In the genomic region with DNA sequence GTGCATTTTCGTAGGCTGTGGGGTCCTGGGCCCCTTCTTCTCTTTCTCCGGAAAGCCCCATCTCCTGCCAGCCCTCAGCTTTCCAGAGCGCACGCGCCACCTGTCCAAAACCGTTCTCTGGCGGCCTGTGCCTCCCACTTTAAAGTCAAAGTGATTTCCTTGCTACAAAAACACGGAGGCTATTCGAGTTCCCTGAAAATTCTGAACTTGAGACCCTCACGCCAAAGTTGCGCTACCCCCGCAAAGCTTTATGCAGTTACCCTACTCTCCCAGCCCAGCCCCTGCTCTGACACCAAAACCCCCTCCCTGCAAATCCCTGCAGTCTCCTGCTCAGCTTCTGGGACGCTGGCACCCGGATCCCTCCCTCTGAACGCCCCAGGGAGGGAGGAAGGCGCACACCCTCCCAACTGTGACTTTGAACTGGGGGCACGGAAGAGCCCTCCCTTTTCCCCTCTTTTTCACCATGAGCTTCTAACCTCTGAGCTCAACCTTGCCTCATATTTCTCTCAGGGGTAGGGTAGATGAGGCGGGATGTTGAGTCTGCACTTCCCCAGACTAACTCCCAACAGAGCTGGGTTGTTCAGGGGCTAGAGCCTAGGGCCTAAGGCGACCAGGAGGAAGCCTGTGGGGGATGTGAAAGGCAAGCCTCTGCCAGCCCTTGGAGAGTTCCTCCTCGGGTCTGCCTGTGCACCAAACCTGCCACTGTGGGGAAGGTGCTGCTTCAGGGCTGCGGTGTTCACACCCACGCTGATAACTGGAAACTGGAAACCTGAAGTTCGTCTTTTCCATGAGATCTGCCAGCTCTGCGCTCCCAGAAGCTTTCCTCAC, we compare ENCODE assay signal across 16 cellular contexts. TPM values are rescaled to one million over a fixed set of nuclear protein-coding genes. Genes with fewer than 3 reads are reported as not detected.
A peak's percentile ranks its signal among the peaks of the same experiment; 100 is the strongest.
DNase-seq lines count a peak whose midpoint lies in the region; ATAC-seq and TF ChIP-seq lines count a peak whose summit lies in the region.
"Had no signal": no experiment of that assay in that cellular context is flagged by ENCODE, and none has a peak within 500 bp of the region (broad histone marks: within the 10 kb centered on the region; RNA-seq: fewer than 3 reads in every experiment).

No MANE protein-coding gene starts in this region.

- no peak overlapping the region for H3K9ac ChIP-seq in MM.1S (ENCODE audit: low read length)

- no peak overlapping the region for H3K27ac Mint-ChIP-seq in activated naive CD8-positive, alpha-beta T cell treated with anti-CD3 and anti-CD28 coated beads, Interleukin-2, amount 50 U/mL, for 24 hours
- H3K27ac Mint-ChIP-seq: CD14-positive monocyte, natural killer cell had no signal

- DNase-seq in MM.1S (no peak), left kidney (ENCODE audit: low read depth, low spot score) (peak; percentile 37), upper lobe of right lung (no peak), NCI-H187 (lab: John Stamatoyannopoulos, UW) (no peak), superior temporal gyrus (ENCODE audit: extremely low spot score) (no peak), lower leg skin (ENCODE audit: low spot score in 2 of 2) (no peak)
- no peak for DNase-seq in activated naive CD8-positive, alpha-beta T cell treated with anti-CD3 and anti-CD28 coated beads, Interleukin-2, amount 50 U/mL, for 24 hours
- DNase-seq: natural killer cell, NCI-H446, sigmoid colon had no signal

- peaks cover 17% of the 10 kb centered on the region for H3K27me3 ChIP-seq in MM.1S (replicated peaks; ENCODE audit: insufficient read depth, low read length)
- peaks cover 43% of the 10 kb centered on the region for H3K27me3 ChIP-seq in upper lobe of right lung

- TF ChIP-seq CTCF in MM.1S (IDR thresholded peaks at IDR 0.05; ENCODE audit: low read length) = no peak
- TF ChIP-seq CTCF in upper lobe of right lung (IDR thresholded peaks at IDR 0.05) = no peak
- no peak for TF ChIP-seq CTCF in lower leg skin (IDR thresholded peaks at IDR 0.05)

- no peaks in the 10 kb centered on the region for H3K9me2 ChIP-seq in MM.1S (replicated peaks; ENCODE audit: insufficient read depth, low read length)

- H3K9me3 Mint-ChIP-seq in activated naive CD8-positive, alpha-beta T cell treated with anti-CD3 and anti-CD28 coated beads, Interleukin-2, amount 50 U/mL, for 24 hours = no peaks in the 10 kb centered on the region
- H3K9me3 Mint-ChIP-seq: natural killer cell had no signal

- no peaks in the 10 kb centered on the region for H3K79me2 ChIP-seq in MM.1S (ENCODE audit: low read length)

- no peaks in the 10 kb centered on the region for H3F3A ChIP-seq in MM.1S (ENCODE audit: insufficient read depth, low read length)

- ATAC-seq in GM18867 (IDR thresholded peaks at IDR 0.05; ENCODE audit: unreplicated experiment) (peak; percentile 51), upper lobe of right lung (no peak)
- ATAC-seq in activated naive CD8-positive, alpha-beta T cell treated with anti-CD3 and anti-CD28 coated beads, Interleukin-2, amount 50 U/mL, for 24 hours = peak; percentile 37

- H3K36me3 ChIP-seq in MM.1S (replicated peaks; ENCODE audit: insufficient read depth, low read length) = no peaks in the 10 kb centered on the region
- H3K36me3 ChIP-seq in upper lobe of right lung = no peaks in the 10 kb centered on the region
- H3K36me3 ChIP-seq: sigmoid colon, thoracic aorta had no signal

- H3K36me3 Mint-ChIP-seq in activated naive CD8-positive, alpha-beta T cell treated with anti-CD3 and anti-CD28 coated beads, Interleukin-2, amount 50 U/mL, for 24 hours (ENCODE audit: low read depth) = no peaks in the 10 kb centered on the region
- H3K36me3 Mint-ChIP-seq: CD14-positive monocyte, natural killer cell had no signal

- peaks cover 12% of the 10 kb centered on the region for H3K4me1 Mint-ChIP-seq in activated naive CD8-positive, alpha-beta T cell treated with anti-CD3 and anti-CD28 coated beads, Interleukin-2, amount 50 U/mL, for 24 hours

- H3K4me3 ChIP-seq in MM.1S (ENCODE audit: low read length) (no peak overlapping the region), upper lobe of right lung (no peak overlapping the region), lower leg skin (ENCODE audit: low read depth, poor library complexity, severe bottlenecking) (no peak overlapping the region)
- H3K4me3 ChIP-seq: coronary artery, sigmoid colon, thoracic aorta had no signal

- no peak overlapping the region for H3K4me3 Mint-ChIP-seq in activated naive CD8-positive, alpha-beta T cell treated with anti-CD3 and anti-CD28 coated beads, Interleukin-2, amount 50 U/mL, for 24 hours
- H3K4me3 Mint-ChIP-seq: natural killer cell had no signal

- WGBS in lower leg skin, 2 donors = 2 to 3% methylated on average over 24 of the region's 24 CpGs

- no peak for TF ChIP-seq POLR2A in lower leg skin (IDR thresholded peaks at IDR 0.05)

- H3K27me3 Mint-ChIP-seq in activated naive CD8-positive, alpha-beta T cell treated with anti-CD3 and anti-CD28 coated beads, Interleukin-2, amount 50 U/mL, for 24 hours = peaks cover 58% of the 10 kb centered on the region

- H4K20me1 ChIP-seq in MM.1S (ENCODE audit: insufficient read depth, low read length) = no peaks in the 10 kb centered on the region

- no peak overlapping the region for H3K27ac ChIP-seq in MM.1S (ENCODE audit: low read length)
- no peak overlapping the region for H3K27ac ChIP-seq in upper lobe of right lung
- H3K27ac ChIP-seq: coronary artery, RWPE1, sigmoid colon, thoracic aorta had no signal

- no peaks in the 10 kb centered on the region for H3K9me3 ChIP-seq in MM.1S (replicated peaks; ENCODE audit: insufficient read depth, low read length)
- H3K9me3 ChIP-seq in upper lobe of right lung = no peaks in the 10 kb centered on the region
- H3K9me3 ChIP-seq: sigmoid colon, thoracic aorta had no signal

- intact Hi-C loops in upper lobe of right lung (cut with DNase I) = no loop called here
- intact Hi-C loops in lower leg skin (cut with DNase I; ENCODE audit: low total_unique reads) = no loop called here

- no peaks in the 10 kb centered on the region for H3K4me1 ChIP-seq in MM.1S (ENCODE audit: low read length)
- H3K4me1 ChIP-seq in upper lobe of right lung = no peaks in the 10 kb centered on the region
- H3K4me1 ChIP-seq: sigmoid colon had no signal

- peak overlapping the region; percentile 1; the same call in 1 of the 2 replicates for H2AFZ ChIP-seq in MM.1S (ENCODE audit: low read length)

- peak overlapping the region; percentile 4; the same call in 1 of the 2 replicates for H3K4me2 ChIP-seq in MM.1S (ENCODE audit: low read depth, low read length)

RNA-seq across cellular contexts. Expression of gene PAX4, which starts 2.7 kb away (rescaled TPM):
- total RNA-seq in upper lobe of right lung (not detected), lower leg skin (not detected)
- total RNA-seq: kidney epithelial cell, natural killer cell, sigmoid colon, thoracic aorta had no signal

RNA-seq across cellular contexts. Expression of gene FSCN3, which starts 27.1 kb away (rescaled TPM):
- total RNA-seq in upper lobe of right lung (0.78 TPM), lower leg skin (1 to 10 TPM in 3 of 4 donors, not detected in 1; 1.6 to 3.7 (median 2.2) TPM)

RNA-seq across cellular contexts. Expression of gene SND1, which starts 31.4 kb away (rescaled TPM):
- total RNA-seq in upper lobe of right lung = 150 TPM
- total RNA-seq in lower leg skin = 10 to 100 TPM; 62.0 to 89.4 (median 82.1) TPM

RNA-seq across cellular contexts. Expression of gene ARF5, which starts 32.4 kb away (rescaled TPM):
- 92.9 TPM for total RNA-seq in upper lobe of right lung
- total RNA-seq in lower leg skin = 100 to 1,000 TPM; 187 to 270 (median 237) TPM

RNA-seq across cellular contexts. Expression of gene GCC1, which starts 35.2 kb away (rescaled TPM):
- total RNA-seq in upper lobe of right lung = 18.1 TPM
- total RNA-seq in lower leg skin = 10 to 100 TPM; 20.2 to 27.2 (median 22.1) TPM
